ENCODE assay signal across 18 cellular contexts in genomic region chr15:101045835-101046691, GRCh38.
DNase-seq lines count a peak whose midpoint lies in the region; FAIRE-seq and TF ChIP-seq lines count a peak whose summit lies in the region.
"Had no signal": no experiment of that assay in that cellular context is flagged by ENCODE, and none has a peak within 500 bp of the region (broad histone marks: within the 10 kb centered on the region; RNA-seq: fewer than 3 reads in every experiment).

No MANE protein-coding gene starts in this region.

- H3K9me3 ChIP-seq in SJSA1 (replicated peaks), result no peaks in the 10 kb centered on the region; the same call in 1 of the 2 replicates
- H3K9me3 ChIP-seq in tibial nerve, result no peaks in the 10 kb centered on the region

- H3K27ac ChIP-seq in SJSA1 (peak overlapping the region; percentile 64), tibial nerve (peak overlapping the region in 3 of 4 donors; percentile 29 to 70 (median 69))

- H3K36me3 ChIP-seq in SJSA1 (peaks cover 25% of the 10 kb centered on the region), tibial nerve (peaks cover 0 to 32% (median 6%) of the 10 kb centered on the region in 3 donors)

- no peak overlapping the region for H3K4me3 Mint-ChIP-seq in endothelial cell (ENCODE audit: unreplicated experiment)
- H3K4me3 Mint-ChIP-seq: activated T-cell treated with anti-CD3 and anti-CD28 coated beads, Interleukin-2, amount 50 U/mL, for 4 hours; CD4-positive, CD25-positive, alpha-beta regulatory T cell; memory B cell; T-helper 17 cell had no signal

- H3K4me1 ChIP-seq in SJSA1 (replicated peaks), result peaks cover 38% of the 10 kb centered on the region
- peaks cover 0 to 55% (median 0%) of the 10 kb centered on the region in 4 donors for H3K4me1 ChIP-seq in tibial nerve

- no peak for FAIRE-seq in GM12892 (lab: Jason Lieb, UNC)
- FAIRE-seq: GM12878 had no signal

- H3K27ac Mint-ChIP-seq in endothelial cell (ENCODE audit: unreplicated experiment), result no peak overlapping the region
- H3K27ac Mint-ChIP-seq: CD4-positive, CD25-positive, alpha-beta regulatory T cell; memory B cell; T-helper 17 cell had no signal

- no peaks in the 10 kb centered on the region for H3K9me3 Mint-ChIP-seq in endothelial cell (ENCODE audit: unreplicated experiment)
- H3K9me3 Mint-ChIP-seq: activated T-cell treated with anti-CD3 and anti-CD28 coated beads, Interleukin-2, amount 50 U/mL, for 4 hours had no signal

- H3K4me1 Mint-ChIP-seq in endothelial cell (ENCODE audit: unreplicated experiment), result peaks cover 18% of the 10 kb centered on the region
- H3K4me1 Mint-ChIP-seq: memory B cell had no signal

- WGBS in tibial nerve, 2 donors, result 84 to 90% methylated on average over 13 to 19 of the region's 19 CpGs

- peak; percentile 18 to 47 for DNase-seq in SJSA1 (ENCODE audit: low read depth in 1 of 2, low spot score in 2 of 2)
- peak; percentile 1 for DNase-seq in endothelial cell (ENCODE audit: low spot score)
- peak; percentile 10 for DNase-seq in mucosa of gallbladder (ENCODE audit: low spot score)
- no peak for DNase-seq in tibial nerve (ENCODE audit: low spot score in 2 of 2)
- no peak for DNase-seq in stimulated activated naive CD4-positive, alpha-beta T cell treated with Interleukin-2 at 50 U/mL for 16 hours (lab: John Stamatoyannopoulos, UW)
- no peak for DNase-seq in COR-L47 (lab: John Stamatoyannopoulos, UW)
- no peak for DNase-seq in dedifferentiated amniotic fluid mesenchymal stem cell (ENCODE audit: extremely low spot score)
- no peak for DNase-seq in GM12892 (ENCODE audit: insufficient read length)
- DNase-seq: activated CD4-positive, alpha-beta T cell treated with anti-CD3 and anti-CD28 coated beads for 1 hour; activated T-cell treated with anti-CD3 and anti-CD28 coated beads, Interleukin-2, amount 50 U/mL, for 4 hours; CD4-positive, CD25-positive, alpha-beta regulatory T cell; cortex of kidney; Karpas-422; NCI-H1694; NCI-H526 had no signal

- H3K36me3 Mint-ChIP-seq in endothelial cell (ENCODE audit: low read depth, unreplicated experiment), result no peaks in the 10 kb centered on the region
- H3K36me3 Mint-ChIP-seq: CD4-positive, CD25-positive, alpha-beta regulatory T cell had no signal

- H3K27me3 ChIP-seq in SJSA1 (replicated peaks), result no peaks in the 10 kb centered on the region
- H3K27me3 ChIP-seq in tibial nerve, result no peaks in the 10 kb centered on the region

- no peak for TF ChIP-seq CTCF in endothelial cell (IDR thresholded peaks at IDR 0.05; ENCODE audit: unreplicated experiment)
- TF ChIP-seq CTCF in tibial nerve (IDR thresholded peaks at IDR 0.05), result no peak

- H3K4me3 ChIP-seq in SJSA1 (no peak overlapping the region), tibial nerve (no peak overlapping the region)
- H3K4me3 ChIP-seq: GM12878 had no signal

- no peak for TF ChIP-seq EP300 in tibial nerve (IDR thresholded peaks at IDR 0.05)

- TF ChIP-seq POLR2A in tibial nerve (IDR thresholded peaks at IDR 0.05), result no peak
- no peak for TF ChIP-seq POLR2A in GM12892 (IDR thresholded peaks at IDR 0.05; ENCODE audit: low read depth, low read length)

- H3K27me3 Mint-ChIP-seq in endothelial cell (ENCODE audit: unreplicated experiment), result peaks cover 3% of the 10 kb centered on the region
- H3K27me3 Mint-ChIP-seq: memory B cell had no signal

Comparison
In these comparisons a context has a peak if more than half of its experiments do, and no peak if none do; other contexts are left out.
1. DNase-seq: peak in SJSA1 (2 of 2), endothelial cell (single experiment) and mucosa of gallbladder (single experiment); none in tibial nerve (0 of 2), stimulated activated naive CD4-positive, alpha-beta T cell treated with Interleukin-2 at 50 U/mL for 16 hours (single experiment), COR-L47 (single experiment), dedifferentiated amniotic fluid mesenchymal stem cell (single experiment) and GM12892 (single experiment).